ENCODE assay signal across 1 cellular context in genomic region chr3:24160424-24160823, GRCh38.
A peak's percentile ranks its signal among the peaks of the same experiment; 100 is the strongest.
TF ChIP-seq lines count a peak whose summit lies in the region.

No MANE protein-coding gene starts in this region.

TF ChIP-seq in GM23338, 12 proteins besides CTCF, POLR2A, EP300 and RAD21 (continued from another document):
- TF ChIP-seq, protein P1, sequence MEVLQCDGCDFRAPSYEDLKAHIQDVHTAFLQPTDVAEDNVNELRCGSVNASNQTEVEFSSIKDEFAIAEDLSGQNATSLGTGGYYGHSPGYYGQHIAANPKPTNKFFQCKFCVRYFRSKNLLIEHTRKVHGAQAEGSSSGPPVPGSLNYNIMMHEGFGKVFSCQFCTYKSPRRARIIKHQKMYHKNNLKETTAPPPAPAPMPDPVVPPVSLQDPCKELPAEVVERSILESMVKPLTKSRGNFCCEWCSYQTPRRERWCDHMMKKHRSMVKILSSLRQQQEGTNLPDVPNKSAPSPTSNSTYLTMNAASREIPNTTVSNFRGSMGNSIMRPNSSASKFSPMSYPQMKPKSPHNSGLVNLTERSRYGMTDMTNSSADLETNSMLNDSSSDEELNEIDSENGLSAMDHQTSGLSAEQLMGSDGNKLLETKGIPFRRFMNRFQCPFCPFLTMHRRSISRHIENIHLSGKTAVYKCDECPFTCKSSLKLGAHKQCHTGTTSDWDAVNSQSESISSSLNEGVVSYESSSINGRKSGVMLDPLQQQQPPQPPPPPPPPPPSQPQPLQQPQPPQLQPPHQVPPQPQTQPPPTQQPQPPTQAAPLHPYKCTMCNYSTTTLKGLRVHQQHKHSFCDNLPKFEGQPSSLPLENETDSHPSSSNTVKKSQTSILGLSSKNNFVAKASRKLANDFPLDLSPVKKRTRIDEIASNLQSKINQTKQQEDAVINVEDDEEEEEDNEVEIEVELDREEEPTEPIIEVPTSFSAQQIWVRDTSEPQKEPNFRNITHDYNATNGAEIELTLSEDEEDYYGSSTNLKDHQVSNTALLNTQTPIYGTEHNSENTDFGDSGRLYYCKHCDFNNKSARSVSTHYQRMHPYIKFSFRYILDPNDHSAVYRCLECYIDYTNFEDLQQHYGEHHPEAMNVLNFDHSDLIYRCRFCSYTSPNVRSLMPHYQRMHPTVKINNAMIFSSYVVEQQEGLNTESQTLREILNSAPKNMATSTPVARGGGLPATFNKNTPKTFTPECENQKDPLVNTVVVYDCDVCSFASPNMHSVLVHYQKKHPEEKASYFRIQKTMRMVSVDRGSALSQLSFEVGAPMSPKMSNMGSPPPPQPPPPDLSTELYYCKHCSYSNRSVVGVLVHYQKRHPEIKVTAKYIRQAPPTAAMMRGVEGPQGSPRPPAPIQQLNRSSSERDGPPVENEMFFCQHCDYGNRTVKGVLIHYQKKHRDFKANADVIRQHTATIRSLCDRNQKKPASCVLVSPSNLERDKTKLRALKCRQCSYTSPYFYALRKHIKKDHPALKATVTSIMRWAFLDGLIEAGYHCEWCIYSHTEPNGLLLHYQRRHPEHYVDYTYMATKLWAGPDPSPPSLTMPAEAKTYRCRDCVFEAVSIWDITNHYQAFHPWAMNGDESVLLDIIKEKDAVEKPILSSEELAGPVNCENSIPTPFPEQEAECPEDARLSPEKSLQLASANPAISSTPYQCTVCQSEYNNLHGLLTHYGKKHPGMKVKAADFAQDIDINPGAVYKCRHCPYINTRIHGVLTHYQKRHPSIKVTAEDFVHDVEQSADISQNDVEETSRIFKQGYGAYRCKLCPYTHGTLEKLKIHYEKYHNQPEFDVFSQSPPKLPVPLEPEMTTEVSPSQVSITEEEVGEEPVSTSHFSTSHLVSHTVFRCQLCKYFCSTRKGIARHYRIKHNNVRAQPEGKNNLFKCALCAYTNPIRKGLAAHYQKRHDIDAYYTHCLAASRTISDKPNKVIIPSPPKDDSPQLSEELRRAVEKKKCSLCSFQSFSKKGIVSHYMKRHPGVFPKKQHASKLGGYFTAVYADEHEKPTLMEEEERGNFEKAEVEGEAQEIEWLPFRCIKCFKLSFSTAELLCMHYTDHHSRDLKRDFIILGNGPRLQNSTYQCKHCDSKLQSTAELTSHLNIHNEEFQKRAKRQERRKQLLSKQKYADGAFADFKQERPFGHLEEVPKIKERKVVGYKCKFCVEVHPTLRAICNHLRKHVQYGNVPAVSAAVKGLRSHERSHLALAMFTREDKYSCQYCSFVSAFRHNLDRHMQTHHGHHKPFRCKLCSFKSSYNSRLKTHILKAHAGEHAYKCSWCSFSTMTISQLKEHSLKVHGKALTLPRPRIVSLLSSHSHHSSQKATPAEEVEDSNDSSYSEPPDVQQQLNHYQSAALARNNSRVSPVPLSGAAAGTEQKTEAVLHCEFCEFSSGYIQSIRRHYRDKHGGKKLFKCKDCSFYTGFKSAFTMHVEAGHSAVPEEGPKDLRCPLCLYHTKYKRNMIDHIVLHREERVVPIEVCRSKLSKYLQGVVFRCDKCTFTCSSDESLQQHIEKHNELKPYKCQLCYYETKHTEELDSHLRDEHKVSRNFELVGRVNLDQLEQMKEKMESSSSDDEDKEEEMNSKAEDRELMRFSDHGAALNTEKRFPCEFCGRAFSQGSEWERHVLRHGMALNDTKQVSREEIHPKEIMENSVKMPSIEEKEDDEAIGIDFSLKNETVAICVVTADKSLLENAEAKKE (CRISPR knock-in tag; IDR thresholded peaks at IDR 0.05): peak; percentile 21; the same call in 1 of the 2 replicates
- no peak for TF ChIP-seq STAT1 (IDR thresholded peaks at IDR 0.05; ENCODE audit: unreplicated experiment)
